23 cellular contexts compared by ENCODE assay signal in the genomic region with DNA sequence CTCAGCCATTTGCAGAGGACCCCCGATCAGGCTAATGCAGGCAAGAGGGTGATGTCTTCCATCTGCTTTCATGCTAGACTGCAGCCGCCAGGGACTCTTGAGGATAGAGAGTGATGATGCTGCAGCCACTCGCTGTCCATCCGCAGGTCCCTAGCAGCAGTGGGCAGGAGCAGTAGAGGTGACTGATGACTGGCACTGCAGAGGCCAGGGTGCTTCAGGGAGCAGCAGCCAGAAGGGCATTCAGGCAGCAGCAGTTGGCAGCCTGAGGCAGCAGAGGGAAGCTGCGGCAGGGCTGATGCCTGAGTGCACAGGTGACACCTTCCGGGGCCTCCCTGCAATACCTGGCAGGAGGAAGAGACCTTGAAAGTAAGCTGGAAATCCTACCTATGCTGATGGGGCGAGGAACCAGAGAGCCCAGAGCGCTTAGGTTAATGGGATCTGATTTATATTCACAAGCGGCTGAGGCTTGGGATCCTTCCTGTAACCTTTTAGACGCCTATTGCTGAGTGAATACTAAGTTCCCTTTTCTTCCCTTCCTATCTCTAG.
"Had no signal": no experiment of that assay in that cellular context is flagged by ENCODE, and none has a peak within 500 bp of the region (broad histone marks: within the 10 kb centered on the region; RNA-seq: fewer than 3 reads in every experiment).

No MANE protein-coding gene starts in this region.

- H3K27ac Mint-ChIP-seq: activated CD4-positive, alpha-beta T cell treated with anti-CD3 and anti-CD28 coated beads, Interleukin-2, amount 10 ng/mL, durations not matched to agents 7 days and 5 days; activated CD8-positive, alpha-beta T cell treated with anti-CD3 and anti-CD28 coated beads, Interleukin-2, amount 10 ng/mL, durations not matched to agents 7 days and 5 days; activated naive CD8-positive, alpha-beta T cell treated with anti-CD3 and anti-CD28 coated beads, Interleukin-2, amount 10 ng/mL, durations not matched to agents 7 days and 5 days; activated T-helper 2 cell treated with anti-CD3 and anti-CD28 coated beads, Interferon-gamma antibody, Interleukin-2, Interleukin-4, amounts not matched to agents 10 μg/mL and 5 μg/mL and 100 μg/mL, durations not matched to agents 14 hours and 24 hours and 36 hours; effector memory CD8-positive, alpha-beta T cell; progenitor cell of endocrine pancreas had no signal

- H3K9me3 ChIP-seq: right atrium auricular region, transverse colon, uterus had no signal

- H3K4me2 ChIP-seq: hepatocyte had no signal

- ATAC-seq: activated CD4-positive, CD25-positive, alpha-beta regulatory T cell treated with anti-CD3 and anti-CD28 coated beads, Interleukin-2, amount 50 U/mL, for 24 hours; activated CD8-positive, alpha-beta T cell treated with anti-CD3 and anti-CD28 coated beads, Interleukin-2, amount 10 ng/mL, durations not matched to agents 7 days and 5 days; effector memory CD8-positive, alpha-beta T cell; left lobe of liver had no signal

- H3K4me3 Mint-ChIP-seq: activated CD4-positive, alpha-beta T cell treated with anti-CD3 and anti-CD28 coated beads, Interleukin-2, amount 10 ng/mL, durations not matched to agents 7 days and 5 days; activated CD8-positive, alpha-beta T cell treated with anti-CD3 and anti-CD28 coated beads, Interleukin-2, amount 10 ng/mL, durations not matched to agents 7 days and 5 days; activated naive CD8-positive, alpha-beta T cell treated with anti-CD3 and anti-CD28 coated beads, Interleukin-2, amount 10 ng/mL, durations not matched to agents 7 days and 5 days; activated T-cell treated with anti-CD3 and anti-CD28 coated beads, Interleukin-2, amount 50 U/mL, for 24 hours; effector memory CD8-positive, alpha-beta T cell had no signal

- DNase-seq: activated CD4-positive, alpha-beta T cell treated with anti-CD3 and anti-CD28 coated beads, Interleukin-2, amount 10 ng/mL, durations not matched to agents 7 days and 5 days; activated CD8-positive, alpha-beta T cell treated with anti-CD3 and anti-CD28 coated beads, Interleukin-2, amount 10 ng/mL, durations not matched to agents 7 days and 5 days; activated naive CD4-positive, alpha-beta T cell treated with Interleukin-2 at 50 U/mL for 16 hours; activated naive CD8-positive, alpha-beta T cell treated with anti-CD3 and anti-CD28 coated beads, Interleukin-2, amount 10 ng/mL, durations not matched to agents 7 days and 5 days; activated T-cell treated with anti-CD3 and anti-CD28 coated beads, Interleukin-2, amount 50 U/mL, for 24 hours; amygdala; caudate nucleus; effector memory CD8-positive, alpha-beta T cell; islet precursor cell; mammary epithelial cell; stimulated activated CD4-positive, alpha-beta T cell treated with anti-CD3 and anti-CD28 coated beads, Interleukin-12 subunit alpha, Interleukin-12 subunit beta, amount 100 ng/mL, for 4 hours; stimulated activated CD4-positive, alpha-beta T cell treated with anti-CD3 and anti-CD28 coated beads, Interleukin-1b, Interleukin-23, amount 100 ng/mL, for 48 hours; stimulated activated CD8-positive, alpha-beta memory T cell treated with anti-CD3 and anti-CD28 coated beads, Interleukin-4, amount 100 ng/mL, for 48 hours; stimulated activated naive CD4-positive, alpha-beta T cell; T1000; transverse colon; uterus had no signal

- H3K27me3 ChIP-seq: hepatocyte, right atrium auricular region, transverse colon, uterus had no signal

- H3K27ac ChIP-seq: hepatocyte, right atrium auricular region, transverse colon, uterus had no signal

- H3K79me2 ChIP-seq: hepatocyte had no signal

- H2AFZ ChIP-seq: hepatocyte had no signal

- H3K36me3 Mint-ChIP-seq: activated naive CD8-positive, alpha-beta T cell treated with anti-CD3 and anti-CD28 coated beads, Interleukin-2, amount 10 ng/mL, durations not matched to agents 7 days and 5 days had no signal

- H3K4me3 ChIP-seq: hepatocyte, right atrium auricular region, transverse colon, uterus had no signal

- H3K9me3 Mint-ChIP-seq: activated CD4-positive, alpha-beta T cell treated with anti-CD3 and anti-CD28 coated beads, Interleukin-2, amount 10 ng/mL, durations not matched to agents 7 days and 5 days; activated naive CD8-positive, alpha-beta T cell treated with anti-CD3 and anti-CD28 coated beads, Interleukin-2, amount 10 ng/mL, durations not matched to agents 7 days and 5 days; activated T-cell treated with anti-CD3 and anti-CD28 coated beads, Interleukin-2, amount 50 U/mL, for 24 hours; activated T-helper 2 cell treated with anti-CD3 and anti-CD28 coated beads, Interferon-gamma antibody, Interleukin-2, Interleukin-4, amounts not matched to agents 10 μg/mL and 5 μg/mL and 100 μg/mL, durations not matched to agents 14 hours and 24 hours and 36 hours; effector memory CD8-positive, alpha-beta T cell had no signal

- H3K36me3 ChIP-seq: right atrium auricular region, transverse colon, uterus had no signal
